Comparison of ENCODE assay signal across 15 cellular contexts in genomic region chr1:196655494-196655893, GRCh38. TPM values are rescaled to one million over a fixed set of nuclear protein-coding genes. Genes with fewer than 3 reads are reported as not detected.
DNase-seq lines count a peak whose midpoint lies in the region; ATAC-seq and TF ChIP-seq lines count a peak whose summit lies in the region.
"Had no signal": no experiment of that assay in that cellular context is flagged by ENCODE, and none has a peak within 500 bp of the region (broad histone marks: within the 10 kb centered on the region; RNA-seq: fewer than 3 reads in every experiment).

No MANE protein-coding gene starts in this region.

- no peaks in the 10 kb centered on the region for H3K9me3 ChIP-seq in DND-41 (ENCODE audit: insufficient read depth, low read length, severe bottlenecking)
- no peaks in the 10 kb centered on the region for H3K9me3 ChIP-seq in adipocyte (ENCODE audit: control insufficient read depth, low read length)
- no peaks in the 10 kb centered on the region for H3K9me3 ChIP-seq in right lobe of liver
- no peaks in the 10 kb centered on the region for H3K9me3 ChIP-seq in skeletal muscle tissue (ENCODE audit: control insufficient read depth in 3 of 3, low read length in 3 of 3)

- peak overlapping the region; percentile 69; the same call in 1 of the 2 replicates for H3K4me2 ChIP-seq in DND-41 (ENCODE audit: insufficient read depth, low read length)

- H3K79me2 ChIP-seq in DND-41 (ENCODE audit: insufficient read depth, low read length) = peaks cover 86% of the 10 kb centered on the region

- H3K4me3 ChIP-seq in DND-41 (ENCODE audit: low read depth in 1 of 2, low read length in 2 of 2) (no peak overlapping the region; a peak in 1 of 4 replicates), adipocyte (ENCODE audit: low read length) (peak overlapping the region; percentile 83), right lobe of liver (peak overlapping the region; percentile 28 to 60 (median 49)), skeletal muscle tissue (ENCODE audit: low read length in 3 of 3) (peak overlapping the region in 2 of 3 donors; percentile 22 to 55)

- intact Hi-C loops in right lobe of liver (cut with DNase I) = no loop called here

- no peak for TF ChIP-seq CTCF in DND-41 (IDR thresholded peaks at IDR 0.05; ENCODE audit: borderline replicate concordance, extremely low read depth, low read length, poor library complexity, severe bottlenecking)
- no peak for TF ChIP-seq CTCF in right lobe of liver (IDR thresholded peaks at IDR 0.05)

- H3K27me3 ChIP-seq in DND-41 (ENCODE audit: insufficient read depth, low read length, poor library complexity) (no peaks in the 10 kb centered on the region), adipocyte (replicated peaks; ENCODE audit: control insufficient read depth, insufficient read depth, low read length) (no peaks in the 10 kb centered on the region), right lobe of liver (no peaks in the 10 kb centered on the region), skeletal muscle tissue (ENCODE audit: control insufficient read depth in 3 of 3, insufficient read depth in 3 of 3, low read length in 3 of 3) (no peaks in the 10 kb centered on the region)

- H3K27ac ChIP-seq in DND-41 (ENCODE audit: low read length) (peak overlapping the region; percentile 13; the same call in 1 of the 2 replicates), right lobe of liver (peak overlapping the region; percentile 81 to 89 (median 83)), skeletal muscle tissue (ENCODE audit: low read depth, low read length) (no peak overlapping the region)

- 20% methylated on average over 3 of the region's 3 CpGs for WGBS in right lobe of liver (ENCODE audit: insufficient coverage, low coverage, low lambda C conversion rate, missing lambda C conversion rate)

- H3K36me3 ChIP-seq in DND-41 (ENCODE audit: insufficient read depth, low read length) (no peaks in the 10 kb centered on the region), adipocyte (ENCODE audit: control insufficient read depth, insufficient read depth, low read length, severe bottlenecking) (no peaks in the 10 kb centered on the region), right lobe of liver (no peaks in the 10 kb centered on the region), skeletal muscle tissue (ENCODE audit: control insufficient read depth in 3 of 3, insufficient read depth in 3 of 3, low read length in 3 of 3) (no peaks in the 10 kb centered on the region)

- H3K9ac ChIP-seq in DND-41 (ENCODE audit: low read depth, low read length) = no peak overlapping the region
- H3K9ac ChIP-seq in adipocyte (ENCODE audit: low read length) = no peak overlapping the region
- no peak overlapping the region for H3K9ac ChIP-seq in skeletal muscle tissue (ENCODE audit: low read depth in 1 of 3, low read length in 3 of 3)

- DNase-seq in DND-41 = no peak
- DNase-seq in adipocyte (ENCODE audit: low read depth) = no peak
- DNase-seq in right lobe of liver = peak; percentile 49 to 89 (median 81)
- DNase-seq in NCI-H226 = no peak
- DNase-seq in NAMALWA (ENCODE audit: low spot score) = no peak
- DNase-seq in COR-L47 (lab: John Stamatoyannopoulos, UW) = no peak
- DNase-seq: C1 segment of cervical spinal cord, H9, NCI-H1417, NCI-H187 treated with DMSO at 0.1 percent for 48 hours, NCI-H446, NCI-H69, SHP77 had no signal

- H3K4me1 ChIP-seq in DND-41 (ENCODE audit: insufficient read depth, low read length) (peaks cover 72% of the 10 kb centered on the region), adipocyte (ENCODE audit: control insufficient read depth, insufficient read depth, low read length) (peaks cover 25% of the 10 kb centered on the region), right lobe of liver (peaks cover 0 to 29% (median 7%) of the 10 kb centered on the region in 4 donors), skeletal muscle tissue (ENCODE audit: control insufficient read depth in 3 of 3, insufficient read depth in 3 of 3, low read length in 3 of 3) (peaks cover 4 to 6% (median 6%) of the 10 kb centered on the region in 3 donors)

- ATAC-seq in DND-41 (ENCODE audit: insufficient read depth, low read depth) = no peak
- peak; percentile 57 to 80 (median 74) for ATAC-seq in right lobe of liver

- TF ChIP-seq POLR2A in right lobe of liver (IDR thresholded peaks at IDR 0.05) = peak; percentile 18

- no peak overlapping the region for H2AFZ ChIP-seq in DND-41 (ENCODE audit: low read depth, low read length)

- H4K20me1 ChIP-seq in DND-41 (ENCODE audit: insufficient read depth, low read length) = peaks cover 6% of the 10 kb centered on the region; the same call in 1 of the 2 replicates

RNA-seq across cellular contexts. Expression of gene CFH, which starts 3.7 kb away (rescaled TPM):
- 1,000 to 10,000 TPM in 3 of 6 experiments, 100 to 1,000 TPM in 3; 663 to 1,371 (median 1,032) TPM for total RNA-seq in right lobe of liver
- 119 TPM for total RNA-seq in skeletal muscle tissue
- total RNA-seq: H9 had no signal

RNA-seq across cellular contexts. Expression of gene KCNT2, which starts 47.3 kb away (rescaled TPM):
- 1 to 10 TPM; 5.3 to 8.4 (median 7.5) TPM for total RNA-seq in right lobe of liver
- 8.9 TPM for total RNA-seq in skeletal muscle tissue
- total RNA-seq: HT-29 had no signal

Comparison
In these comparisons a context has a peak if more than half of its experiments do, and no peak if none do; other contexts are left out.
1. DNase-seq: peak in right lobe of liver (3 of 3); none in DND-41 (single experiment), adipocyte (single experiment), NCI-H226 (single experiment), NAMALWA (single experiment) and COR-L47 (single experiment).
2. H3K4me3 ChIP-seq: peak in adipocyte (single experiment), right lobe of liver (3 of 3) and skeletal muscle tissue (2 of 3); none in DND-41 (0 of 2).